17 cellular contexts compared by ENCODE assay signal in the genomic region with DNA sequence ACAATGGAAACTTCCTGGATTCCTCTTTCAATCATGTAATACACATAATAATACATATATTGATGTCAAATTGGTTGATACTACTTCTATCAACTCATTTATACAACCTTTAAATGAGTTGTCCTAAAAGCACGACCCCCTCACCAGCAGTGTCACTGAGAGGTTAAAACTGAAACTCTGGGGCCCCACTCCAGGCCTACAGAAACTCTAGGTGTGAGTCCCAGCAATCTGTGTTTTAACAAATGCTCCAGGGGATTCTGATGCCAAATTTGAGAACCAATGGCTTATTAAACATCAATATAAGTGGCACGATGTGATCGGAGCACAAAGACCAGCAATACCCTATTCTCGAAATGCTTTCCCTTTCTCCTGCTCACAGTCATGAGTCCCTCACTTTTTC.
"Had no signal": no experiment of that assay in that cellular context is flagged by ENCODE, and none has a peak within 500 bp of the region (broad histone marks: within the 10 kb centered on the region; RNA-seq: fewer than 3 reads in every experiment).

No MANE protein-coding gene starts in this region.

- H3K36me3 ChIP-seq: ascending aorta, breast epithelium, ovary, right lobe of liver had no signal

- ATAC-seq: right lobe of liver had no signal

- H3K4me1 ChIP-seq: ascending aorta, breast epithelium, right lobe of liver, testis had no signal

- DNase-seq: activated naive CD4-positive, alpha-beta T cell treated with anti-CD3 and anti-CD28 coated beads for 36 hours; cerebellar nuclear complex; cortex of kidney; erythroblast; hypothalamus; islet precursor cell; midbrain; ovary; right lobe of liver; stomach; testis had no signal

- H3K27me3 ChIP-seq: ascending aorta, breast epithelium, ovary, right lobe of liver, stomach, testis had no signal

- H3K27ac ChIP-seq: ascending aorta, breast epithelium, ovary, right lobe of liver, stomach, testis had no signal

- H3K4me3 Mint-ChIP-seq: activated CD4-positive, alpha-beta T cell treated with anti-CD3 and anti-CD28 coated beads, Interleukin-2, amount 10 ng/mL, durations not matched to agents 24 days and 14 days; activated naive CD4-positive, alpha-beta T cell treated with anti-CD3 and anti-CD28 coated beads for 36 hours; type B pancreatic cell had no signal

- H3K36me3 Mint-ChIP-seq: type B pancreatic cell had no signal

- H3K4me3 ChIP-seq: ascending aorta, breast epithelium, lung, ovary, right lobe of liver, stomach, testis had no signal

- H3K27me3 Mint-ChIP-seq: activated CD4-positive, alpha-beta T cell treated with anti-CD3 and anti-CD28 coated beads, Interleukin-2, amount 10 ng/mL, durations not matched to agents 24 days and 14 days had no signal

- H3K9me3 Mint-ChIP-seq: activated naive CD4-positive, alpha-beta T cell treated with anti-CD3 and anti-CD28 coated beads for 36 hours; type B pancreatic cell had no signal

- FAIRE-seq: endometrium had no signal

- H3K27ac Mint-ChIP-seq: activated CD4-positive, alpha-beta T cell treated with anti-CD3 and anti-CD28 coated beads, Interleukin-2, amount 10 ng/mL, durations not matched to agents 24 days and 14 days; activated naive CD4-positive, alpha-beta T cell treated with anti-CD3 and anti-CD28 coated beads for 36 hours; type B pancreatic cell had no signal

- H3K9me3 ChIP-seq: ascending aorta, breast epithelium, ovary, right lobe of liver, stomach, testis had no signal
